Comparison of ENCODE assay signal across 9 cellular contexts in the genomic region with DNA sequence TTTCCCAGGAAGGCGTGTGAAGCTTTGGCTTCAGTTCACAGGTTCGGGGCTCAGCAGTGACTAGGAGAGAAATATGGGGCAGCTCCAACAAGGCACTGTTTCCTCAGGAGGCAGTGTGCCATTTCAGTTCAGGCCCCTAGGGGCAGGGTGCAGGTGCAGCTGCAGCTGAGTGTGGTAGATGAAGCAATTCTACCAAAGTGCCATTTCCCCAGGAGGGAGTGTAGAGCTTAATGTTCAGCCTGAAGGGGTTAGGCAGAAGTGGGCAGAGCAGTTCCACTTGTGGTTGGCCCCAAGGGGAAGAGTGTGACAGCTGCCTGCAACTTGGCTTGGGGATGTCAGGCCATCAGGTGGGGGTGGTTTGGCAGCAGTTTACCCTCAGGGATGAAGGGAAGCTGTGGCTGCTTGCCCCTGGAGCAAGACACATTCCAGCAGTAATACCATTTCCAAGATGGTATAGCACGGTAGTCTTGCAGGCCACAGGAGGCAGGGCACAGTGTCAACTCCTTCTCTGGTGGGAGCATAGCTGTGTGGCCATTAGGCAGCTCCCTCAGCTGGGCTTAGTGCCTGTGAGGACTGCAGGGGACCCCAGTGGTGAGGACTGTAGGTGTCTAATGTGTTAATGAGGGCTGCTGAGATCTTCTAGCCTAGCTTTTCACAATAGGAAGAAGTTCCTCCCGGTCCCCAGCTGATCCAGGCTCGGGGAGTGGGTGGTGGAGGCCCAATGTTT. TPM values are rescaled to one million over a fixed set of nuclear protein-coding genes. Genes with fewer than 3 reads are reported as not detected.
DNase-seq lines count a peak whose midpoint lies in the region; ATAC-seq, FAIRE-seq and TF ChIP-seq lines count a peak whose summit lies in the region.
"Had no signal": no experiment of that assay in that cellular context is flagged by ENCODE, and none has a peak within 500 bp of the region (broad histone marks: within the 10 kb centered on the region; RNA-seq: fewer than 3 reads in every experiment).

No MANE protein-coding gene starts in this region.

- no peak overlapping the region for H2AFZ ChIP-seq in mammary epithelial cell (ENCODE audit: low read depth, low read length)

- BruUV-seq in A673 (replicated peaks; lab: Mats Ljungman, UMichigan) (no TSS peak), mammary epithelial cell (replicated peaks; lab: Mats Ljungman, UMichigan) (no TSS peak)

- no peak overlapping the region for H3K4me3 ChIP-seq in A673 (ENCODE audit: low read depth, low read length, poor library complexity, severe bottlenecking)
- no peak overlapping the region for H3K4me3 ChIP-seq in mammary epithelial cell (replicated peaks in 1 of 3; ENCODE audit: insufficient read depth in 1 of 3, low read depth in 2 of 3, low read length in 3 of 3)
- H3K4me3 ChIP-seq in transverse colon, result no peak overlapping the region
- H3K4me3 ChIP-seq: cardiac muscle cell had no signal

- no peak overlapping the region for H3K27ac ChIP-seq in A673 (ENCODE audit: low read depth, low read length, poor library complexity, severe bottlenecking)
- H3K27ac ChIP-seq in mammary epithelial cell (ENCODE audit: insufficient read depth, low read depth, low read length), result no peak overlapping the region
- no peak overlapping the region for H3K27ac ChIP-seq in transverse colon
- H3K27ac ChIP-seq: cardiac muscle cell had no signal

- H3K27me3 ChIP-seq in A673 (replicated peaks; ENCODE audit: insufficient read depth, low read depth, low read length, poor library complexity) (peaks cover 4% of the 10 kb centered on the region), mammary epithelial cell (ENCODE audit: insufficient read depth, low read length) (no peaks in the 10 kb centered on the region), transverse colon (no peaks in the 10 kb centered on the region)
- H3K27me3 ChIP-seq: cardiac muscle cell had no signal

- H3K4me1 ChIP-seq in A673 (ENCODE audit: insufficient read depth, low read length, poor library complexity, severe bottlenecking), result no peaks in the 10 kb centered on the region
- H3K4me1 ChIP-seq in mammary epithelial cell (ENCODE audit: insufficient read depth, low read length), result no peaks in the 10 kb centered on the region
- H3K4me1 ChIP-seq in transverse colon, result no peaks in the 10 kb centered on the region

- ATAC-seq in HG02571 (IDR thresholded peaks at IDR 0.05; ENCODE audit: unreplicated experiment), result peak; percentile 93

- H3K9me3 ChIP-seq in A673 (ENCODE audit: low read depth, low read length, poor library complexity, severe bottlenecking), result no peaks in the 10 kb centered on the region
- no peaks in the 10 kb centered on the region for H3K9me3 ChIP-seq in mammary epithelial cell (replicated peaks; ENCODE audit: insufficient read depth, low read length)
- H3K9me3 ChIP-seq in transverse colon, result no peaks in the 10 kb centered on the region

- dilution Hi-C loops in mammary epithelial cell (cut with HindIII; ENCODE audit: low sequenced_read_pairs), result no loop called here

- H3K36me3 ChIP-seq in A673 (ENCODE audit: insufficient read depth, low read length, poor library complexity, severe bottlenecking) (no peaks in the 10 kb centered on the region), mammary epithelial cell (ENCODE audit: insufficient read depth, low read length) (no peaks in the 10 kb centered on the region), transverse colon (no peaks in the 10 kb centered on the region)
- H3K36me3 ChIP-seq: cardiac muscle cell had no signal

- H3K4me2 ChIP-seq in mammary epithelial cell (ENCODE audit: insufficient read depth, low read depth, low read length), result no peak overlapping the region

- no peaks in the 10 kb centered on the region for H3K79me2 ChIP-seq in mammary epithelial cell (ENCODE audit: insufficient read depth, low read length)

- peak; percentile 70 for FAIRE-seq in GM12892 (lab: Jason Lieb, UNC)

- TF ChIP-seq EP300 in transverse colon (IDR thresholded peaks at IDR 0.05; ENCODE audit: low read depth), result no peak

- in situ Hi-C loops in mammary epithelial cell (cut with MboI; ENCODE audit: low sequenced_read_pairs in 2 of 2) (no loop called here), transverse colon (cut with MboI; ENCODE audit: low pct_ligation_motif_present in 1 of 4, low pct_unique_long_range_greater_than_20kb in 1 of 4, low sequenced_read_pairs in 3 of 4) (no loop called here)

- H3K9ac ChIP-seq in mammary epithelial cell (ENCODE audit: insufficient read depth, low read length), result no peak overlapping the region

- TF ChIP-seq POLR2A in GM12892 (IDR thresholded peaks at IDR 0.05; ENCODE audit: low read depth, low read length) (no peak), transverse colon (IDR thresholded peaks at IDR 0.05) (no peak)

- TF ChIP-seq CTCF in A673 (conservative IDR thresholded peaks at IDR 0.05; ENCODE audit: low read depth, low read length) (peak; percentile 45), mammary epithelial cell (conservative IDR thresholded peaks at IDR 0.05 in 1 of 2, IDR thresholded peaks at IDR 0.05 in 1 of 2; ENCODE audit: extremely low read depth in 1 of 2, insufficient read depth in 1 of 2, low read depth in 1 of 2, low read length in 2 of 2) (peak; percentile 52), transverse colon (IDR thresholded peaks at IDR 0.05) (peak in 3 of 5 experiments; percentile 18 to 36 (median 23))

- POLR2A ChIA-PET in A673 (lab: Charles Lee; ENCODE audit: low non-redundant PET), result interaction anchor here (0.6 kb wide), 1 partner anchor 1484 kb away, joined by 6 read pairs; no protein-coding TSS in a partner anchor

- H4K20me1 ChIP-seq in mammary epithelial cell (ENCODE audit: insufficient read depth, low read length), result no peaks in the 10 kb centered on the region

- 32% methylated on average over 5 of the region's 5 CpGs for WGBS in mammary epithelial cell (ENCODE audit: low coverage, missing lambda C conversion rate)
- WGBS in transverse colon (ENCODE audit: low coverage in 1 of 2), 2 donors, result 69 to 72% methylated on average over 3 to 5 of the region's 5 CpGs

- DNase-seq in A673 (ENCODE audit: low spot score) (peak; percentile 12), GM12892 (ENCODE audit: insufficient read length) (peak; percentile 5), NAMALWA (ENCODE audit: low spot score) (peak; percentile 93), mammary epithelial cell (peak; percentile 2), transverse colon (no peak), COLO829 (ENCODE audit: low spot score) (no peak)
- no peak for DNase-seq in stimulated activated CD4-positive, alpha-beta T cell treated with anti-CD3 and anti-CD28 coated beads, Interleukin-4, amount 100 ng/mL, for 24 hours

- CTCF ChIA-PET in A673 (lab: Charles Lee) (no interaction called here), mammary epithelial cell (lab: Charles Lee; ENCODE audit: low non-redundant PET) (no interaction called here)

- intact Hi-C loops in A673 (cut with micrococcal nuclease; ENCODE audit: unreplicated experiment) (no loop called here), mammary epithelial cell (cut with micrococcal nuclease) (no loop called here), transverse colon (cut with DNase I; ENCODE audit: low total_unique reads) (no loop called here)

RNA-seq across cellular contexts. Expression of gene RGSL1, which starts 34.7 kb away (rescaled TPM):
- total RNA-seq in A673 (2021) (not detected in 2 replicates), mammary epithelial cell (not detected), transverse colon (not detected)
- 0.06 TPM for polyA plus RNA-seq in GM12892 (2012; ENCODE audit: missing spikeins)
- polyA plus RNA-seq in mammary epithelial cell, result not detected
- polyA minus RNA-seq in mammary epithelial cell, result not detected
- total RNA-seq: cardiac muscle cell had no signal
- polyA plus RNA-seq: cardiac muscle cell had no signal

Comparison
In these comparisons a context has a peak if more than half of its experiments do, and no peak if none do; other contexts are left out.
1. DNase-seq: peak in A673 (single experiment), GM12892 (single experiment), NAMALWA (single experiment) and mammary epithelial cell (single experiment); none in transverse colon (single experiment), COLO829 (single experiment) and stimulated activated CD4-positive, alpha-beta T cell treated with anti-CD3 and anti-CD28 coated beads, Interleukin-4, amount 100 ng/mL, for 24 hours (single experiment).
2. Peak in every context shown above with its lines, with median percentiles within 50 percentile points of each other: CTCF ChIP-seq.